28 cellular contexts compared by ENCODE assay signal in the genomic region with DNA sequence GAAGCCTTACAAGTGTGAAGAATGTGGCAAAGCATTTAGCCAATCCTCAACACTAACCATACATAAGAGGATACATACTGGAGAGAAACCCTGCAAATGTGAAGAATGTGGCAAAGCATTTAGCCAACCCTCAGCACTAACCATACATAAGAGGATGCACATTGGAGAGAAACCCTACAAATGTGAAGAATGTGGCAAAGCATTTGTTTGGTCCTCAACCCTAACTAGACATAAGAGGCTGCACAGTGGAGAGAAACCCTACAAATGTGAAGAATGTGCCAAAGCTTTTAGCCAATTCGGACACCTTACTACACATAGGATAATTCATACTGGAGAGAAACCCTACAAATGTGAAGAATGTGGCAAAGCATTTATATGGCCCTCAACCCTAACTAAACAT.
"Had no signal": no experiment of that assay in that cellular context is flagged by ENCODE, and none has a peak within 500 bp of the region (broad histone marks: within the 10 kb centered on the region; RNA-seq: fewer than 3 reads in every experiment).

No MANE protein-coding gene starts in this region.

- ATAC-seq: activated CD4-positive, alpha-beta T cell treated with anti-CD3 and anti-CD28 coated beads for 36 hours; activated CD8-positive, alpha-beta memory T cell treated with anti-CD3 and anti-CD28 coated beads, Interleukin-2, amount 10 ng/mL, durations not matched to agents 7 days and 5 days; activated CD8-positive, alpha-beta T cell treated with anti-CD3 and anti-CD28 coated beads, Interleukin-2, amount 10 ng/mL, durations not matched to agents 7 days and 5 days; activated naive CD4-positive, alpha-beta T cell treated with anti-CD3 and anti-CD28 coated beads, Interleukin-2, amount 50 U/mL, for 72 hours; effector memory CD8-positive, alpha-beta T cell; esophagus mucosa had no signal

- H3K4me1 Mint-ChIP-seq: activated CD4-positive, alpha-beta T cell treated with anti-CD3 and anti-CD28 coated beads for 36 hours; activated CD4-positive, alpha-beta T cell treated with anti-CD3 and anti-CD28 coated beads, Interleukin-2, amount 10 ng/mL, durations not matched to agents 24 days and 14 days; activated CD8-positive, alpha-beta memory T cell treated with anti-CD3 and anti-CD28 coated beads, Interleukin-2, amount 10 ng/mL, durations not matched to agents 7 days and 5 days; activated naive CD4-positive, alpha-beta T cell treated with anti-CD3 and anti-CD28 coated beads, Interleukin-2, amount 10 ng/mL, durations not matched to agents 7 days and 5 days; activated naive CD8-positive, alpha-beta T cell treated with anti-CD3 and anti-CD28 coated beads, Interleukin-2, amount 10 ng/mL, durations not matched to agents 7 days and 5 days; central memory CD8-positive, alpha-beta T cell had no signal

- H3K4me3 Mint-ChIP-seq: activated CD4-positive, alpha-beta memory T cell treated with anti-CD3 and anti-CD28 coated beads for 36 hours; activated CD4-positive, alpha-beta T cell treated with anti-CD3 and anti-CD28 coated beads for 36 hours; activated CD4-positive, alpha-beta T cell treated with anti-CD3 and anti-CD28 coated beads, Interleukin-2, amount 10 ng/mL, durations not matched to agents 24 days and 14 days; activated CD8-positive, alpha-beta memory T cell treated with anti-CD3 and anti-CD28 coated beads, Interleukin-2, amount 10 ng/mL, durations not matched to agents 7 days and 5 days; activated CD8-positive, alpha-beta T cell treated with anti-CD3 and anti-CD28 coated beads, Interleukin-2, amount 10 ng/mL, durations not matched to agents 7 days and 5 days; activated naive CD4-positive, alpha-beta T cell treated with anti-CD3 and anti-CD28 coated beads, Interleukin-2, amount 10 ng/mL, durations not matched to agents 7 days and 5 days; activated naive CD8-positive, alpha-beta T cell treated with anti-CD3 and anti-CD28 coated beads, Interleukin-2, amount 10 ng/mL, durations not matched to agents 7 days and 5 days; central memory CD8-positive, alpha-beta T cell; dendritic cell treated with granulocyte-macrophage colony-stimulating factor and Interleukin-4, amounts not matched to agents 40 ng/mL and 50 ng/mL, for 4 days; effector memory CD8-positive, alpha-beta T cell had no signal

- H3K27me3 Mint-ChIP-seq: activated CD4-positive, alpha-beta memory T cell treated with anti-CD3 and anti-CD28 coated beads for 36 hours; activated CD4-positive, alpha-beta T cell treated with anti-CD3 and anti-CD28 coated beads for 36 hours; activated CD4-positive, alpha-beta T cell treated with anti-CD3 and anti-CD28 coated beads, Interleukin-2, amount 10 ng/mL, durations not matched to agents 24 days and 14 days; activated CD8-positive, alpha-beta memory T cell treated with anti-CD3 and anti-CD28 coated beads, Interleukin-2, amount 10 ng/mL, durations not matched to agents 7 days and 5 days; activated naive CD4-positive, alpha-beta T cell treated with anti-CD3 and anti-CD28 coated beads, Interleukin-2, amount 10 ng/mL, durations not matched to agents 7 days and 5 days; activated naive CD8-positive, alpha-beta T cell treated with anti-CD3 and anti-CD28 coated beads, Interleukin-2, amount 10 ng/mL, durations not matched to agents 7 days and 5 days; central memory CD8-positive, alpha-beta T cell; dendritic cell treated with granulocyte-macrophage colony-stimulating factor and Interleukin-4, amounts not matched to agents 40 ng/mL and 50 ng/mL, for 4 days; effector memory CD8-positive, alpha-beta T cell had no signal

- H3K36me3 ChIP-seq: brain microvascular endothelial cell had no signal

- H3K27ac Mint-ChIP-seq: activated CD4-positive, alpha-beta memory T cell treated with anti-CD3 and anti-CD28 coated beads for 36 hours; activated CD4-positive, alpha-beta T cell treated with anti-CD3 and anti-CD28 coated beads for 36 hours; activated CD4-positive, alpha-beta T cell treated with anti-CD3 and anti-CD28 coated beads, Interleukin-2, amount 10 ng/mL, durations not matched to agents 24 days and 14 days; activated CD8-positive, alpha-beta memory T cell treated with anti-CD3 and anti-CD28 coated beads, Interleukin-2, amount 10 ng/mL, durations not matched to agents 7 days and 5 days; activated CD8-positive, alpha-beta T cell treated with anti-CD3 and anti-CD28 coated beads, Interleukin-2, amount 10 ng/mL, durations not matched to agents 7 days and 5 days; activated naive CD4-positive, alpha-beta T cell treated with anti-CD3 and anti-CD28 coated beads, Interleukin-2, amount 10 ng/mL, durations not matched to agents 7 days and 5 days; activated naive CD4-positive, alpha-beta T cell treated with anti-CD3 and anti-CD28 coated beads, Interleukin-2, amount 50 U/mL, for 72 hours; activated naive CD8-positive, alpha-beta T cell treated with anti-CD3 and anti-CD28 coated beads, Interleukin-2, amount 10 ng/mL, durations not matched to agents 7 days and 5 days; dendritic cell treated with granulocyte-macrophage colony-stimulating factor and Interleukin-4, amounts not matched to agents 40 ng/mL and 50 ng/mL, for 4 days; effector memory CD8-positive, alpha-beta T cell had no signal

- H3K27me3 ChIP-seq: brain microvascular endothelial cell, dorsolateral prefrontal cortex had no signal

- DNase-seq: activated CD4-positive, alpha-beta memory T cell treated with anti-CD3 and anti-CD28 coated beads for 36 hours; activated CD4-positive, alpha-beta T cell treated with anti-CD3 and anti-CD28 coated beads for 36 hours; activated CD4-positive, alpha-beta T cell treated with anti-CD3 and anti-CD28 coated beads, Interleukin-2, amount 10 ng/mL, durations not matched to agents 24 days and 14 days; activated CD4-positive, CD25-positive, alpha-beta regulatory T cell; activated CD4-positive, CD25-positive, alpha-beta regulatory T cell treated with anti-CD3 and anti-CD28 coated beads, Interleukin-2, amount 50 U/mL, for 72 hours; activated CD8-positive, alpha-beta memory T cell treated with anti-CD3 and anti-CD28 coated beads, Interleukin-2, amount 10 ng/mL, durations not matched to agents 7 days and 5 days; activated CD8-positive, alpha-beta memory T cell treated with anti-CD3 and anti-CD28 coated beads, Interleukin-2, amount 50 U/mL, for 4 hours; activated CD8-positive, alpha-beta T cell treated with anti-CD3 and anti-CD28 coated beads, Interleukin-2, amount 10 ng/mL, durations not matched to agents 7 days and 5 days; activated gamma-delta T cell; activated naive CD4-positive, alpha-beta T cell; activated naive CD4-positive, alpha-beta T cell treated with anti-CD3 and anti-CD28 coated beads, Interleukin-2, amount 10 ng/mL, durations not matched to agents 7 days and 5 days; activated naive CD8-positive, alpha-beta T cell treated with anti-CD3 and anti-CD28 coated beads, Interleukin-2, amount 10 ng/mL, durations not matched to agents 7 days and 5 days; activated T-cell treated with anti-CD3 and anti-CD28 coated beads, Interleukin-2, amount 50 U/mL, for 1 hour; activated T-cell treated with anti-CD3 and anti-CD28 coated beads, Interleukin-2, amount 50 U/mL, for 48 hours; amniotic stem cell; anterior cingulate cortex; brain microvascular endothelial cell; dorsolateral prefrontal cortex; effector CD4-positive, alpha-beta T cell; effector memory CD8-positive, alpha-beta T cell; foreskin fibroblast; head of caudate nucleus; T-helper 2 cell had no signal

- H3K27ac ChIP-seq: brain microvascular endothelial cell, coronary artery, dorsolateral prefrontal cortex had no signal

- H3K4me3 ChIP-seq: coronary artery, dorsolateral prefrontal cortex had no signal
